In the genomic region with DNA sequence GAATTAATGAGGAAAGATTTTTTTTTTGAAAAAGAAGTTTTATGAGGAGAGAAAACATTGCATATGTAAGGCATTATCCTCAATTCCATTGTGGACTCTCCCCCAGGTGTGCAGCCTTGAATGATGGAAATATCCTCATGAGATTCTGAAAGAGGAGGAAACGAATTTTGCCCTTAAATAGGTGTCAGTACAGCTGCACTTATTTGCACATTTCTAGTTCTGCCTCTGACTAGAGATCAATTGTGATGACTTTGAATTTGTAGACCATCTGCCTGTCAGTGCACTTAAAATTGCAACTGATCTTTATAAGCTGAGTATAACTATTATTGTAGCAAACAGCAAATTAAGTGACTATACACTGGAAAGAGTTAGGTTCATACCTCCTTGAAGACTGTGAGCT, we compare ENCODE assay signal across 30 cellular contexts.
"Had no signal": no experiment of that assay in that cellular context is flagged by ENCODE, and none has a peak within 500 bp of the region (broad histone marks: within the 10 kb centered on the region; RNA-seq: fewer than 3 reads in every experiment).

No MANE protein-coding gene starts in this region.

- H3K27me3 ChIP-seq: adrenal gland, ascending aorta, cardiac muscle cell, colonic mucosa had no signal

- FAIRE-seq: bronchial epithelial cell, TTC549 had no signal

- DNase-seq: activated CD4-positive, alpha-beta memory T cell treated with anti-CD3 and anti-CD28 coated beads for 36 hours; activated CD4-positive, alpha-beta T cell treated with anti-CD3 and anti-CD28 coated beads for 4 hours; activated CD4-positive, alpha-beta T cell treated with anti-CD3 and anti-CD28 coated beads, Interleukin-2, amount 10 ng/mL, durations not matched to agents 24 days and 14 days; activated CD4-positive, alpha-beta T cell treated with anti-CD3 and anti-CD28 coated beads, Interleukin-2, amount 50 U/mL, for 1 hour; activated CD4-positive, alpha-beta T cell treated with anti-CD3 and anti-CD28 coated beads, Interleukin-2, amount 50 U/mL, for 4 hours; activated CD4-positive, CD25-positive, alpha-beta regulatory T cell; activated CD8-positive, alpha-beta memory T cell treated with anti-CD3 and anti-CD28 coated beads, Interleukin-2, amount 50 U/mL, for 4 hours; activated CD8-positive, alpha-beta T cell treated with anti-CD3 and anti-CD28 coated beads for 36 hours; activated effector memory CD4-positive, alpha-beta T cell treated with anti-CD3 and anti-CD28 coated beads, Interleukin-2, amount 50 U/mL, for 16 hours; activated gamma-delta T cell treated with Interleukin-2 at 50 U/mL for 16 hours; activated naive CD4-positive, alpha-beta T cell; activated naive CD4-positive, alpha-beta T cell treated with anti-CD3 and anti-CD28 coated beads for 36 hours; activated naive CD4-positive, alpha-beta T cell treated with anti-CD3 and anti-CD28 coated beads, Interleukin-2, amount 50 U/mL, for 16 hours; activated naive CD8-positive, alpha-beta T cell treated with anti-CD3 and anti-CD28 coated beads for 36 hours; activated T-cell treated with anti-CD3 and anti-CD28 coated beads for 4 hours; activated T-cell treated with anti-CD3 and anti-CD28 coated beads, Interleukin-2, amount 50 U/mL, for 1 hour; activated T-cell treated with anti-CD3 and anti-CD28 coated beads, Interleukin-2, amount 50 U/mL, for 4 hours; activated T-cell treated with anti-CD3 and anti-CD28 coated beads, Interleukin-2, amount 50 U/mL, for 72 hours; adrenal gland; amniotic stem cell; caudate nucleus; cerebellar nuclear complex; colonic mucosa; T-helper 2 cell; T-helper 9 cell; WERI-Rb-1 had no signal

- H3K4me1 ChIP-seq: adrenal gland, ascending aorta, colonic mucosa had no signal

- H3K27ac ChIP-seq: adrenal gland, ascending aorta, cardiac muscle cell, colonic mucosa, WERI-Rb-1 had no signal

- H3K4me3 ChIP-seq: adrenal gland, ascending aorta, cardiac muscle cell, colonic mucosa had no signal

- H3K36me3 ChIP-seq: adrenal gland, ascending aorta, cardiac muscle cell, colonic mucosa, WERI-Rb-1 had no signal

- H3K9me3 ChIP-seq: adrenal gland, ascending aorta, colonic mucosa had no signal
